In the genomic region with DNA sequence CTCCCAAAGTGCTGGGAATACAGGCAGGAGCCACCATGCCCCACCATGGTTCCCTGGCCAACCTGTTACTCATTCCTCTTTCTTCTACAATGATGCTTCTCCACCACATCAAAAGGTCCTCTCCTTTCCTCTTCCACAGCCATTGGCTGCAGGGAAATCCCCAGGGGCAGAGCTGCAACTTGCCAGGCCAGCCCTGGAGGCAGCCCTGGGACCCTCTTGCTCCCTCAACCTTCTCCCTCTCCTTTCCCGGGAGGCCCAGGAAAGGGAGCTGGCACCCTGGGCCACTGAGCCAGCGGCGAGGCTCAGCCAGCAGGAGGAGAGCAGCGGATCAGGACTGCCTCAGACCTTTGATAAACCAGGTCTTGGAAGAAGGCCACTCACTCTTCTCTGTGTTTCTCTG, we compare ENCODE assay signal across 1 cellular context.
TF ChIP-seq lines count a peak whose summit lies in the region.

No MANE protein-coding gene starts in this region.

TF ChIP-seq in HepG2, 621 proteins besides CTCF, POLR2A, EP300 and RAD21:
- TF ChIP-seq MTERF4 (CRISPR knock-in tag; IDR thresholded peaks at IDR 0.05) (0 out of 2 replicates have a peak, but pooled peaks have one; percentile 38), ZNF687 (CRISPR knock-in tag; IDR thresholded peaks at IDR 0.05) (peak; percentile 34; the same call in 1 of the 2 replicates)
